Comparison of ENCODE assay signal across 9 cellular contexts in genomic region chr2:152499921-152500320, GRCh38.
DNase-seq lines count a peak whose midpoint lies in the region; ATAC-seq, FAIRE-seq and TF ChIP-seq lines count a peak whose summit lies in the region.
"Had no signal": no experiment of that assay in that cellular context is flagged by ENCODE, and none has a peak within 500 bp of the region (broad histone marks: within the 10 kb centered on the region; RNA-seq: fewer than 3 reads in every experiment).

No MANE protein-coding gene starts in this region.

- H3K27me3 ChIP-seq in adrenal gland = no peaks in the 10 kb centered on the region
- H3K27me3 ChIP-seq in small intestine (ENCODE audit: control insufficient read depth in 2 of 2, insufficient read depth in 2 of 2, low read length in 2 of 2) = no peaks in the 10 kb centered on the region

- FAIRE-seq in small intestine (lab: Jason Lieb, UNC) = no peak

- H3K36me3 ChIP-seq in adrenal gland (replicated peaks in 1 of 2) (no peaks in the 10 kb centered on the region), small intestine (ENCODE audit: control insufficient read depth in 2 of 2, insufficient read depth in 2 of 2, low read length in 2 of 2) (no peaks in the 10 kb centered on the region)

- ATAC-seq in GM18868 (IDR thresholded peaks at IDR 0.05; ENCODE audit: unreplicated experiment) (peak; percentile 64), left ventricle myocardium superior (peak; percentile 88), HG03108 (IDR thresholded peaks at IDR 0.05; ENCODE audit: unreplicated experiment) (no peak)

- intact Hi-C loops in adrenal gland (cut with DNase I) = no loop called here
- intact Hi-C loops in left ventricle myocardium superior (cut with micrococcal nuclease) = no loop called here

- TF ChIP-seq POLR2A in adrenal gland (IDR thresholded peaks at IDR 0.05) = peak in 1 of 2 donors; percentile 15

- DNase-seq in adrenal gland = peak in 4 of 7 donors; percentile 10 to 51 (median 29)
- no peak for DNase-seq in left ventricle myocardium superior
- DNase-seq in small intestine = peak; percentile 13
- no peak for DNase-seq in DMS 273 treated with DMSO at 0.1 percent for 48 hours (lab: John Stamatoyannopoulos, UW)
- DNase-seq in DMS53 (lab: John Stamatoyannopoulos, UW) = no peak
- no peak for DNase-seq in NCI-H526 treated with DMSO at 0.1 percent for 48 hours (lab: John Stamatoyannopoulos, UW)
- DNase-seq: GDM1 had no signal

- H3K4me1 ChIP-seq in adrenal gland (replicated peaks in 1 of 2) (peaks cover 42 to 49% of the 10 kb centered on the region in 2 donors), small intestine (ENCODE audit: control insufficient read depth in 2 of 2, insufficient read depth in 1 of 2, low read depth in 1 of 2, low read length in 1 of 2) (peaks cover 0 to 9% of the 10 kb centered on the region in 2 donors)

- H3K9me3 ChIP-seq in adrenal gland (replicated peaks in 1 of 3) (no peaks in the 10 kb centered on the region), small intestine (ENCODE audit: control insufficient read depth, low read depth) (no peaks in the 10 kb centered on the region)

- no peak for TF ChIP-seq CTCF in adrenal gland (IDR thresholded peaks at IDR 0.05)

- WGBS in adrenal gland, 4 donors = 9 to 53% (median 45%) methylated on average over 2 of the region's 2 CpGs
- 27 to 56% (median 31%) methylated on average over 2 of the region's 2 CpGs for WGBS in small intestine, 3 donors

- H3K4me3 ChIP-seq in adrenal gland (no peak overlapping the region), small intestine (ENCODE audit: low read depth in 1 of 2, low read length in 2 of 2) (no peak overlapping the region)

- peak overlapping the region; percentile 57 to 86 (median 72) for H3K27ac ChIP-seq in adrenal gland
- peak overlapping the region in 1 of 2 donors; percentile 75 for H3K27ac ChIP-seq in small intestine (ENCODE audit: low read depth in 1 of 2, low read length in 1 of 2)

Comparison
In these comparisons a context has a peak if more than half of its experiments do, and no peak if none do; other contexts are left out.
1. DNase-seq: peak in adrenal gland (4 of 7) and small intestine (single experiment); none in left ventricle myocardium superior (single experiment), DMS 273 treated with DMSO at 0.1 percent for 48 hours (single experiment), DMS53 (single experiment) and NCI-H526 treated with DMSO at 0.1 percent for 48 hours (single experiment).